24 cellular contexts compared by ENCODE assay signal in the genomic region with DNA sequence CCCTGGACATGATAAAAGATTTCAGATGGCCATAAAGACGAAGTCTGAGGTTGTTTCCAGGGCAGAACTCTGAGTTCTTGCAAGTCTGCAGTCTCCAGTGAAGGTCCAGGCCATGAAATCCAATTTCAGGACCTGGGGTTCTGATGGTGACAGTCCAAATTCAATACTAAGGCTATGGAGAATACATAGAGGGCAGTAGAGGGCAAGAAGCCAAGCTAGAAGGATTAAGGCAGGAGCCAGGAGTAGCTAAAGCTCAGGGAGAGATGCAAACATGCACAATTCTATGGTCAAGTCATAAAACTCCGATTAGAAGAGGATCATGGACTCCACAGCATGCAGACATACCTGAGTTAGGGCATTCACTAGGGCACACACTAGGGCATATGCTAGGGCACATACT. TPM values are rescaled to one million over a fixed set of nuclear protein-coding genes. Genes with fewer than 3 reads are reported as not detected.
DNase-seq lines count a peak whose midpoint lies in the region; ATAC-seq, FAIRE-seq and TF ChIP-seq lines count a peak whose summit lies in the region.
"Had no signal": no experiment of that assay in that cellular context is flagged by ENCODE, and none has a peak within 500 bp of the region (broad histone marks: within the 10 kb centered on the region; RNA-seq: fewer than 3 reads in every experiment).

No MANE protein-coding gene starts in this region.

- H3K4ac ChIP-seq in H1 (replicated peaks; ENCODE audit: insufficient read length, low read depth, low read length): no peak overlapping the region
- H3K4ac ChIP-seq in trophoblast cell (ENCODE audit: low read depth, low read length): no peak overlapping the region

- H3K4me3 ChIP-seq in H1 (ENCODE audit: extremely low read depth in 1 of 4, insufficient read depth in 2 of 4, low read depth in 3 of 4, low read length in 4 of 4) (no peak overlapping the region), trophoblast cell (ENCODE audit: low read depth, low read length) (peak overlapping the region; percentile 46)
- H3K4me3 ChIP-seq: esophagus squamous epithelium, skin epidermis, upper lobe of left lung had no signal

- ATAC-seq in HG03097 (IDR thresholded peaks at IDR 0.05; ENCODE audit: low FRiP score, unreplicated experiment): no peak
- ATAC-seq: activated CD8-positive, alpha-beta T cell treated with anti-CD3 and anti-CD28 coated beads, Interleukin-2, amount 10 ng/mL, durations not matched to agents 7 days and 5 days; naive thymus-derived CD8-positive, alpha-beta T cell had no signal

- H4K91ac ChIP-seq in H1 (replicated peaks; ENCODE audit: insufficient read length, low read length) (peak overlapping the region; percentile 29), trophoblast cell (ENCODE audit: low read depth, low read length) (no peak overlapping the region)

- H3K27ac ChIP-seq in H1 (ENCODE audit: low read depth, low read length) (no peak overlapping the region), trophoblast cell (ENCODE audit: low read depth, low read length) (no peak overlapping the region)
- H3K27ac ChIP-seq: upper lobe of left lung had no signal

- peak; percentile 33 to 44; a peak in 3 of 4 replicates for TF ChIP-seq RAD21 in H1 (IDR thresholded peaks at IDR 0.05 in 1 of 2, conservative IDR thresholded peaks at IDR 0.05 in 1 of 2; ENCODE audit: low read depth in 2 of 2, low read length in 2 of 2)

- H3K27me3 ChIP-seq in H1 (replicated peaks in 1 of 4; ENCODE audit: control insufficient read depth in 3 of 4, extremely low read depth in 1 of 4, insufficient read depth in 3 of 4, low read length in 3 of 4) (no peaks in the 10 kb centered on the region), trophoblast cell (ENCODE audit: insufficient read depth, low read length) (no peaks in the 10 kb centered on the region)
- H3K27me3 ChIP-seq: upper lobe of left lung had no signal

- 0 out of 2 replicates have a peak overlapping the region, but pooled peaks have one; percentile 63 for H4K8ac ChIP-seq in H1 (ENCODE audit: extremely low read depth, insufficient read depth, low read length)
- H4K8ac ChIP-seq in trophoblast cell (ENCODE audit: low read depth, low read length): no peak overlapping the region

- intact Hi-C loops in CD14-positive monocyte (cut with micrococcal nuclease): no loop called here

- no peaks in the 10 kb centered on the region for H3K79me1 ChIP-seq in H1 (ENCODE audit: low read depth, low read length)
- H3K79me1 ChIP-seq in trophoblast cell (ENCODE audit: low read length): no peaks in the 10 kb centered on the region

- H2BK5ac ChIP-seq in H1 (ENCODE audit: low read depth, low read length) (no peak overlapping the region), trophoblast cell (ENCODE audit: low read depth, low read length, poor library complexity) (no peak overlapping the region)

- H3K4me1 ChIP-seq in H1 (replicated peaks in 1 of 4; ENCODE audit: control insufficient read depth in 3 of 4, insufficient read depth in 4 of 4, low read length in 3 of 4) (no peaks in the 10 kb centered on the region), trophoblast cell (ENCODE audit: control insufficient read depth in 1 of 2, insufficient read depth in 2 of 2, low read length in 2 of 2) (peaks cover 2 to 16% of the 10 kb centered on the region in 2 experiments)

- FAIRE-seq in D721Med (lab: Jason Lieb, UNC) (no peak), H1 (lab: Jason Lieb, UNC) (no peak)
- FAIRE-seq: H54 had no signal

- H2AFZ ChIP-seq in H1 (ENCODE audit: low read length) (no peak overlapping the region), trophoblast cell (ENCODE audit: insufficient read depth, low read length, poor library complexity) (no peak overlapping the region)

- H3K36me3 ChIP-seq in H1 (ENCODE audit: control insufficient read depth in 2 of 4, insufficient read depth in 4 of 4, low read length in 3 of 4): no peaks in the 10 kb centered on the region
- peaks cover 4 to 13% of the 10 kb centered on the region in 2 experiments for H3K36me3 ChIP-seq in trophoblast cell (ENCODE audit: control insufficient read depth in 1 of 2, insufficient read depth in 2 of 2, low read length in 2 of 2)
- H3K36me3 ChIP-seq: esophagus squamous epithelium, upper lobe of left lung had no signal

- no peak overlapping the region for H3K56ac ChIP-seq in H1 (replicated peaks; ENCODE audit: insufficient read length, low read depth, low read length)

- H4K5ac ChIP-seq in H1 (ENCODE audit: insufficient read length, low read depth, low read length): no peak overlapping the region

- H3K9ac ChIP-seq in H1 (replicated peaks in 1 of 4; ENCODE audit: extremely low read depth in 1 of 4, low read depth in 3 of 4, low read length in 3 of 4) (no peak overlapping the region), trophoblast cell (ENCODE audit: low read length) (no peak overlapping the region)

- H3K4me1 Mint-ChIP-seq in osteocyte (ENCODE audit: unreplicated experiment): no peaks in the 10 kb centered on the region
- no peaks in the 10 kb centered on the region for H3K4me1 Mint-ChIP-seq in CD14-positive monocyte
- H3K4me1 Mint-ChIP-seq: naive thymus-derived CD8-positive, alpha-beta T cell had no signal

- no peak for DNase-seq in D721Med (ENCODE audit: insufficient read length, low spot score)
- DNase-seq in M059J (ENCODE audit: low read depth): peak; percentile 44
- DNase-seq in H1 (ENCODE audit: low read depth in 1 of 2, low spot score in 2 of 2): no peak
- no peak for DNase-seq in trophoblast cell
- no peak for DNase-seq in NCI-H2107 treated with DMSO at 0.1 percent for 48 hours (lab: John Stamatoyannopoulos, UW; ENCODE audit: unreplicated experiment)
- DNase-seq in osteocyte (ENCODE audit: extremely low spot score, unreplicated experiment): no peak
- DNase-seq in CD14-positive monocyte (ENCODE audit: low spot score): no peak
- DNase-seq: activated CD4-positive, CD25-positive, alpha-beta regulatory T cell treated with anti-CD3 and anti-CD28 coated beads, Interleukin-2, amount 50 U/mL, for 72 hours; activated CD8-positive, alpha-beta T cell treated with anti-CD3 and anti-CD28 coated beads, Interleukin-2, amount 10 ng/mL, durations not matched to agents 7 days and 5 days; activated T-cell treated with anti-CD3 and anti-CD28 coated beads, Interleukin-2, amount 50 U/mL, for 1 hour; COR-L47; esophagus squamous epithelium; KBM-7; kidney glomerular epithelial cell; naive thymus-derived CD8-positive, alpha-beta T cell; NCI-H187 treated with DMSO at 0.1 percent for 48 hours; NCI-H446; stimulated activated naive CD8-positive, alpha-beta T cell treated with anti-CD3 and anti-CD28 coated beads, Interleukin-15, Interleukin-2, amounts not matched to agents 100 U/mL and 50 U/mL, for 24 hours; T-helper 9 cell; upper lobe of left lung had no signal

- H2BK12ac ChIP-seq in H1 (ENCODE audit: low read depth, low read length) (0 out of 2 replicates have a peak overlapping the region, but pooled peaks have one; percentile 63), trophoblast cell (ENCODE audit: low read length) (no peak overlapping the region)

- no peak overlapping the region for H3K4me2 ChIP-seq in H1 (ENCODE audit: insufficient read depth in 1 of 2, low read depth in 2 of 2, low read length in 2 of 2)
- H3K4me2 ChIP-seq in trophoblast cell (ENCODE audit: low read length): no peak overlapping the region

- no peak overlapping the region for H4K12ac ChIP-seq in trophoblast cell (ENCODE audit: low read depth, low read length)

- peaks cover 0 to 9% of the 10 kb centered on the region in 2 experiments for H4K20me1 ChIP-seq in H1 (replicated peaks in 1 of 2; ENCODE audit: control insufficient read depth in 1 of 2, insufficient read depth in 2 of 2, low read length in 2 of 2)

- H3K9me3 Mint-ChIP-seq in osteocyte (ENCODE audit: unreplicated experiment): peaks cover 4% of the 10 kb centered on the region
- H3K9me3 Mint-ChIP-seq in CD14-positive monocyte: peaks cover 0 to 7% (median 3%) of the 10 kb centered on the region in 7 donors

- POLR2A ChIA-PET in H1 (lab: Charles Lee; ENCODE audit: partially characterized antibody): no interaction called here

- H2BK120ac ChIP-seq in H1 (replicated peaks; ENCODE audit: low read depth, low read length) (no peak overlapping the region), trophoblast cell (ENCODE audit: insufficient read depth, low read length, poor library complexity) (no peak overlapping the region)

- H3K4me3 Mint-ChIP-seq in osteocyte (ENCODE audit: unreplicated experiment) (no peak overlapping the region), CD14-positive monocyte (no peak overlapping the region)
- H3K4me3 Mint-ChIP-seq: activated CD8-positive, alpha-beta T cell treated with anti-CD3 and anti-CD28 coated beads, Interleukin-2, amount 10 ng/mL, durations not matched to agents 7 days and 5 days; naive thymus-derived CD8-positive, alpha-beta T cell had no signal

- peak overlapping the region; percentile 76; the same call in 1 of the 2 replicates for H2BK15ac ChIP-seq in H1 (ENCODE audit: low read length)

- H2BK20ac ChIP-seq in H1 (ENCODE audit: low read length): no peak overlapping the region

- H3K23ac ChIP-seq in H1 (ENCODE audit: insufficient read length) (no peak overlapping the region), trophoblast cell (ENCODE audit: low read length) (peak overlapping the region; percentile 28)

- H3K27me3 Mint-ChIP-seq in osteocyte (ENCODE audit: unreplicated experiment) (peaks cover 2% of the 10 kb centered on the region), CD14-positive monocyte (ENCODE audit: low read depth in 3 of 3) (peaks cover 2 to 5% (median 4%) of the 10 kb centered on the region in 3 donors)

- peak overlapping the region; percentile 16; the same call in 1 of the 2 replicates for H2AK5ac ChIP-seq in H1 (ENCODE audit: low read depth, low read length)
- no peak overlapping the region for H2AK5ac ChIP-seq in trophoblast cell (ENCODE audit: low read length)

- H3K18ac ChIP-seq in H1 (ENCODE audit: extremely low read depth, low read length) (no peak overlapping the region), trophoblast cell (ENCODE audit: low read length) (no peak overlapping the region)

- H3K36me3 Mint-ChIP-seq in osteocyte (ENCODE audit: unreplicated experiment) (no peaks in the 10 kb centered on the region), CD14-positive monocyte (no peaks in the 10 kb centered on the region)
- H3K36me3 Mint-ChIP-seq: naive thymus-derived CD8-positive, alpha-beta T cell had no signal

- no peaks in the 10 kb centered on the region for H3K23me2 ChIP-seq in H1 (ENCODE audit: low read depth, low read length)

- no peak overlapping the region for H3K27ac Mint-ChIP-seq in osteocyte (ENCODE audit: unreplicated experiment)
- H3K27ac Mint-ChIP-seq in CD14-positive monocyte: no peak overlapping the region
- H3K27ac Mint-ChIP-seq: activated CD8-positive, alpha-beta T cell treated with anti-CD3 and anti-CD28 coated beads, Interleukin-2, amount 10 ng/mL, durations not matched to agents 7 days and 5 days; naive thymus-derived CD8-positive, alpha-beta T cell had no signal

- TF ChIP-seq EP300 in H1 (IDR thresholded peaks at IDR 0.05; ENCODE audit: borderline replicate concordance in 1 of 2, low read depth in 2 of 2, low read length in 2 of 2): no peak

- no peaks in the 10 kb centered on the region for H3K9me3 ChIP-seq in H1 (ENCODE audit: insufficient read depth in 2 of 2, low read depth in 1 of 2, low read length in 1 of 2)
- peaks cover 14% of the 10 kb centered on the region for H3K9me3 ChIP-seq in trophoblast cell (ENCODE audit: insufficient read depth, low read depth, low read length)
- H3K9me3 ChIP-seq: upper lobe of left lung had no signal

- H3K79me2 ChIP-seq in H1 (ENCODE audit: control insufficient read depth in 1 of 2, insufficient read depth in 2 of 2, low read length in 2 of 2) (no peaks in the 10 kb centered on the region), trophoblast cell (ENCODE audit: control insufficient read depth, insufficient read depth, low read length, poor library complexity) (no peaks in the 10 kb centered on the region)

- H3K14ac ChIP-seq in H1 (ENCODE audit: insufficient read length): no peak overlapping the region
- H3K14ac ChIP-seq in trophoblast cell (ENCODE audit: low read length): no peak overlapping the region

- 75% methylated on average over 2 of the region's 2 CpGs; no CpG with 5 or more reads in 1 of the 2 experiments for WGBS in H1 (ENCODE audit: extremely low coverage in 1 of 2, insufficient coverage in 1 of 2, insufficient read length in 1 of 2, insufficient replicate concordance in 2 of 2, low coverage in 1 of 2, low lambda C conversion rate in 2 of 2, missing lambda C conversion rate in 1 of 2), 2 experiments
- WGBS in trophoblast cell (ENCODE audit: extremely low coverage, insufficient coverage, insufficient read length): no CpG with 5 or more reads among the region's 2 CpGs

- TF ChIP-seq POLR2A in H1 (IDR thresholded peaks at IDR 0.05; ENCODE audit: control extremely low read depth in 1 of 2, low read depth in 2 of 2, low read length in 2 of 2): no peak

- TF ChIP-seq CTCF in D721Med (IDR thresholded peaks at IDR 0.05; ENCODE audit: insufficient read depth, missing control alignments): peak; percentile 5
- peak in 2 of 3 experiments; percentile 25 to 38; a peak in 2 of 4 replicates for TF ChIP-seq CTCF in H1 (IDR thresholded peaks at IDR 0.05; ENCODE audit: control extremely low read depth in 1 of 3, insufficient read depth in 1 of 3, low read depth in 1 of 3, low read length in 3 of 3)
- no peak for TF ChIP-seq CTCF in osteocyte (IDR thresholded peaks at IDR 0.05)
- no peak for TF ChIP-seq CTCF in CD14-positive monocyte (IDR thresholded peaks at IDR 0.05)

- CTCF ChIA-PET in H1 (lab: Charles Lee; ENCODE audit: partially characterized antibody): interaction anchor here (0.7 to 4.0 kb wide), 8 partner anchors 10 to 119 kb away, joined by 3 to 31 read pairs (median 4); partner anchors contain the start of gene SLIT3

RNA-seq across cellular contexts. Expression of gene SLIT3, which starts 11.4 kb away (rescaled TPM):
- 0.17 and 0.62 TPM in 2 replicates for total RNA-seq in M059J (2014; rRNA removed; shearing (Covaris generic))
- 0.86 and 1.1 TPM in 2 replicates for total RNA-seq in H1 (2021; fragmentation: NEBNext Ultra II Directional; extraction: Animal tissue kit (Norgen Biotek cat#: 25700))
- 1.2 and 2.0 TPM in 2 replicates for polyA plus RNA-seq in H1 (2011; rRNA removed)
- polyA plus RNA-seq in H1 (2011; cell fraction: cytosol; rRNA removed): 0.84 TPM
- polyA plus RNA-seq in H1 (2011; cell fraction: nucleus; rRNA removed): 1.8 TPM
- polyA plus RNA-seq in H1 (2012, experiment 1 of 2): 0.98 to 1.5 TPM (median 1.2 TPM) in 4 replicates
- polyA plus RNA-seq in H1 (2012, experiment 2 of 2): 0.45 TPM
- polyA plus RNA-seq in H1 (2013, experiment 1 of 2): 1.0 TPM
- 0.83 TPM for polyA plus RNA-seq in H1 (2013, experiment 2 of 2)
- 1.9 and 2.0 TPM in 2 replicates for polyA minus RNA-seq in H1 (2011; rRNA and poly(A)+ RNA removed)
- polyA minus RNA-seq in H1 (2011; cell fraction: cytosol; rRNA and poly(A)+ RNA removed): 1.0 TPM
- polyA minus RNA-seq in H1 (2011; cell fraction: nucleus; rRNA and poly(A)+ RNA removed): 3.8 TPM
- 56.0 and 60.2 TPM in 2 replicates for polyA plus RNA-seq in trophoblast cell (2013)
- 31.8 and 40.2 TPM in 2 replicates for total RNA-seq in osteocyte
- not detected for polyA plus RNA-seq in CD14-positive monocyte
- total RNA-seq: activated CD8-positive, alpha-beta T cell treated with anti-CD3 and anti-CD28 coated beads, Interleukin-2, amount 10 ng/mL, durations not matched to agents 7 days and 5 days; HT-29; naive thymus-derived CD8-positive, alpha-beta T cell had no signal
- polyA plus RNA-seq: naive thymus-derived CD8-positive, alpha-beta T cell had no signal

Comparison
In these comparisons a context has a peak if more than half of its experiments do, and no peak if none do; other contexts are left out.
1. CTCF ChIP-seq: peak in D721Med (single experiment) and H1 (2 of 3); none in osteocyte (single experiment) and CD14-positive monocyte (single experiment).
2. RNA of gene SLIT3, which starts 11.4 kb away (total RNA-seq): 31.8 to 40.2 TPM in osteocyte; 0.86 to 1.1 TPM in H1 and 0.17 to 0.62 TPM in M059J; every median in the first group is over 10 times any median in the second.